ENCODE assay signal across 19 cellular contexts in genomic region chrX:153861147-153861546, GRCh38. TPM values are rescaled to one million over a fixed set of nuclear protein-coding genes. Genes with fewer than 3 reads are reported as not detected.
"Had no signal": no experiment of that assay in that cellular context is flagged by ENCODE, and none has a peak within 500 bp of the region (broad histone marks: within the 10 kb centered on the region; RNA-seq: fewer than 3 reads in every experiment).

No MANE protein-coding gene starts in this region.

- DNase-seq: activated CD4-positive, alpha-beta memory T cell treated with anti-CD3 and anti-CD28 coated beads for 36 hours; activated CD4-positive, alpha-beta T cell treated with anti-CD3 and anti-CD28 coated beads for 36 hours; activated effector memory CD4-positive, alpha-beta T cell treated with anti-CD3 and anti-CD28 coated beads, Interleukin-2, amount 50 U/mL, for 16 hours; activated T-cell treated with anti-CD3 and anti-CD28 coated beads, Interleukin-2, amount 50 U/mL, for 48 hours; foreskin melanocyte; heart left ventricle; left cardiac atrium; naive B cell; stimulated activated CD4-positive, alpha-beta T cell treated with anti-CD3 and anti-CD28 coated beads, Interleukin-4, amount 100 ng/mL, for 4 hours; stimulated activated CD8-positive, alpha-beta memory T cell treated with anti-CD3 and anti-CD28 coated beads, Interleukin-4, amount 100 ng/mL, for 48 hours; stimulated activated naive CD4-positive, alpha-beta T cell treated with Interleukin-2 at 50 U/mL for 16 hours; substantia nigra; T-helper 2 cell had no signal

- H3K27me3 Mint-ChIP-seq: activated CD4-positive, alpha-beta memory T cell treated with anti-CD3 and anti-CD28 coated beads for 36 hours; activated CD4-positive, alpha-beta T cell treated with anti-CD3 and anti-CD28 coated beads for 36 hours had no signal

- H3K36me3 ChIP-seq: heart left ventricle, right atrium auricular region, tibial nerve had no signal

- H3K36me3 Mint-ChIP-seq: activated CD4-positive, alpha-beta memory T cell treated with anti-CD3 and anti-CD28 coated beads for 36 hours; activated naive CD4-positive, alpha-beta T cell treated with anti-CD3 and anti-CD28 coated beads, Interleukin-2, amount 50 U/mL, for 72 hours had no signal

- ATAC-seq: activated CD4-positive, alpha-beta T cell treated with anti-CD3 and anti-CD28 coated beads for 36 hours; activated naive CD4-positive, alpha-beta T cell treated with anti-CD3 and anti-CD28 coated beads, Interleukin-2, amount 50 U/mL, for 72 hours; heart left ventricle; left cardiac atrium had no signal

- H3K27ac Mint-ChIP-seq: activated CD4-positive, alpha-beta memory T cell treated with anti-CD3 and anti-CD28 coated beads for 36 hours; activated CD4-positive, alpha-beta T cell treated with anti-CD3 and anti-CD28 coated beads for 36 hours; progenitor cell of endocrine pancreas had no signal

- H3K4me3 Mint-ChIP-seq: activated CD4-positive, alpha-beta memory T cell treated with anti-CD3 and anti-CD28 coated beads for 36 hours; activated CD4-positive, alpha-beta T cell treated with anti-CD3 and anti-CD28 coated beads for 36 hours; naive B cell had no signal

- H3K9me3 Mint-ChIP-seq: activated CD4-positive, alpha-beta memory T cell treated with anti-CD3 and anti-CD28 coated beads for 36 hours; activated naive CD4-positive, alpha-beta T cell treated with anti-CD3 and anti-CD28 coated beads, Interleukin-2, amount 50 U/mL, for 72 hours; naive B cell had no signal

- H3K9me3 ChIP-seq: heart left ventricle, right atrium auricular region, tibial nerve had no signal

- H3K27ac ChIP-seq: coronary artery, heart left ventricle, right atrium auricular region, tibial nerve had no signal

- H3K4me1 ChIP-seq: heart left ventricle, right atrium auricular region, tibial nerve had no signal

- H3K27me3 ChIP-seq: right atrium auricular region had no signal

- H3K4me3 ChIP-seq: coronary artery, heart left ventricle, lung, right atrium auricular region, tibial nerve had no signal

RNA-seq across cellular contexts. Expression of gene AVPR2, which starts 43.3 kb away (rescaled TPM):
- total RNA-seq: activated CD4-positive, alpha-beta memory T cell treated with anti-CD3 and anti-CD28 coated beads for 36 hours; activated CD4-positive, alpha-beta T cell treated with anti-CD3 and anti-CD28 coated beads for 36 hours; activated naive CD4-positive, alpha-beta T cell treated with anti-CD3 and anti-CD28 coated beads, Interleukin-2, amount 50 U/mL, for 72 hours; progenitor cell of endocrine pancreas had no signal
